In the genomic region with DNA sequence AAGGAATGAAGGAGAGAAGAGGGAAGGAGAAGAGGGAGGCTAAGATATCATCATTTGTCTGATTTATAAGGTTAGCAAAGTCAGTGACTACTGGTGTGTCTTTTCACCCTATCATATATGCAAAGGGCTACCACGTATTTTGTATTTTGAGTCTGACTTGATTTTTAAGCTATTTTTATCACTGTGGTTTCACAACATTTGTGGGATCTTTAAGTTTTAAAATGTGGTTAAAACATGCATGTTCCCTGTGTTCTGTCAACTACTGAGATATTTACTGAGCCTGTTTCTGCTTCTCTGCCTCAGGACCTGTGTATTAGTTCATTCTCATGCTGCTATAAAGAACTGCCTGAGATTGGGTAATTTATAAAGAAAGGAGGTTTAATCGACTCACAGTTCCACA, we compare ENCODE assay signal across 22 cellular contexts. TPM values are rescaled to one million over a fixed set of nuclear protein-coding genes. Genes with fewer than 3 reads are reported as not detected.
A peak's percentile ranks its signal among the peaks of the same experiment; 100 is the strongest.
DNase-seq lines count a peak whose midpoint lies in the region; ATAC-seq, FAIRE-seq and TF ChIP-seq lines count a peak whose summit lies in the region.
"Had no signal": no experiment of that assay in that cellular context is flagged by ENCODE, and none has a peak within 500 bp of the region (broad histone marks: within the 10 kb centered on the region; RNA-seq: fewer than 3 reads in every experiment).

No MANE protein-coding gene starts in this region.

- TF ChIP-seq POLR2A in GM12878 (IDR thresholded peaks at IDR 0.05; ENCODE audit: low read depth, low read length) = no peak

- CTCF ChIA-PET in GM12878 (lab: Yijun Ruan, JAX) = interaction anchor here (1.0 to 4.0 kb wide), 7 partner anchors 8 to 172 kb away, joined by 3 to 17 read pairs (median 4); a partner anchor contains a TSS

- SMC1A ChIA-PET in GM12878 (lab: Charles Lee; ENCODE audit: uncharacterized antibody, unreplicated experiment) = interaction anchor here (1.0 to 4.4 kb wide), 6 partner anchors 8 to 42 kb away, joined by 3 to 23 read pairs (median 4); a partner anchor contains a TSS

- no peaks in the 10 kb centered on the region for H3K9me3 ChIP-seq in GM12878 (replicated peaks; ENCODE audit: control insufficient read depth, insufficient read depth, low read length)
- no peaks in the 10 kb centered on the region for H3K9me3 ChIP-seq in lower lobe of right lung
- no peaks in the 10 kb centered on the region for H3K9me3 ChIP-seq in right cardiac atrium (ENCODE audit: control insufficient read depth, low read length)
- H3K9me3 ChIP-seq: sigmoid colon, thoracic aorta had no signal

- POLR2A ChIA-PET in GM12878 (lab: Charles Lee) = no interaction called here

- 2% methylated on average over 2 of the region's 2 CpGs for WGBS in GM12878 (ENCODE audit: insufficient coverage, insufficient replicate concordance, low lambda C conversion rate, missing lambda C conversion rate)
- WGBS in right cardiac atrium = 71% methylated on average over 2 of the region's 2 CpGs

- no peaks in the 10 kb centered on the region for H3K4me1 ChIP-seq in GM12878 (ENCODE audit: control insufficient read depth, insufficient read depth, low read length)
- H3K4me1 ChIP-seq in lower lobe of right lung = no peaks in the 10 kb centered on the region
- no peaks in the 10 kb centered on the region for H3K4me1 ChIP-seq in right cardiac atrium (ENCODE audit: control insufficient read depth, insufficient read depth, low read length)
- H3K4me1 ChIP-seq: sigmoid colon had no signal

- TF ChIP-seq CTCF in GM12878 (IDR thresholded peaks at IDR 0.05 in 2 of 3, conservative IDR thresholded peaks at IDR 0.05 in 1 of 3; ENCODE audit: control insufficient read depth in 2 of 3, extremely low read depth in 1 of 3, insufficient read depth in 1 of 3, low read depth in 3 of 3, low read length in 3 of 3) (no peak), lower lobe of right lung (IDR thresholded peaks at IDR 0.05) (no peak)

- H3K27me3 ChIP-seq in GM12878 (replicated peaks in 1 of 2; ENCODE audit: control insufficient read depth in 2 of 2, insufficient read depth in 2 of 2, low read length in 1 of 2) = no peaks in the 10 kb centered on the region
- no peaks in the 10 kb centered on the region for H3K27me3 ChIP-seq in lower lobe of right lung (ENCODE audit: low read depth)
- H3K27me3 ChIP-seq in right cardiac atrium (ENCODE audit: control insufficient read depth, insufficient read depth) = no peaks in the 10 kb centered on the region
- H3K27me3 ChIP-seq: sigmoid colon had no signal

- H3K27ac ChIP-seq in GM12878 (ENCODE audit: control insufficient read depth, insufficient read depth) (no peak overlapping the region), lower lobe of right lung (no peak overlapping the region), right cardiac atrium (ENCODE audit: low read length) (no peak overlapping the region)
- H3K27ac ChIP-seq: HL-60, sigmoid colon, thoracic aorta had no signal

- H3K36me3 ChIP-seq in GM12878 (ENCODE audit: control insufficient read depth in 2 of 2, insufficient read depth in 2 of 2, low read length in 1 of 2) = no peaks in the 10 kb centered on the region
- H3K36me3 ChIP-seq in lower lobe of right lung = no peaks in the 10 kb centered on the region
- H3K36me3 ChIP-seq: sigmoid colon, thoracic aorta had no signal

- H2AFZ ChIP-seq in GM12878 (ENCODE audit: control insufficient read depth, low read depth, low read length) = no peak overlapping the region

- BruUV-seq in GM12878 (replicated peaks; lab: Mats Ljungman, UMichigan) = no TSS peak

- ATAC-seq in GM18502 (IDR thresholded peaks at IDR 0.05; ENCODE audit: poor library complexity, unreplicated experiment) (peak; percentile 53), GM19351 (IDR thresholded peaks at IDR 0.05; ENCODE audit: unreplicated experiment) (peak; percentile 73), HG03175 (IDR thresholded peaks at IDR 0.05; ENCODE audit: unreplicated experiment) (peak; percentile 77), GM12878 (peak; percentile 69), lower lobe of right lung (no peak), right cardiac atrium (no peak)

- no peaks in the 10 kb centered on the region for H3K79me2 ChIP-seq in GM12878 (ENCODE audit: control insufficient read depth, insufficient read depth, low read length)

- no peak overlapping the region for H3K9ac ChIP-seq in GM12878 (ENCODE audit: control insufficient read depth, insufficient read depth, low read length)

- H4K20me1 ChIP-seq in GM12878 (ENCODE audit: control insufficient read depth, insufficient read depth) = no peaks in the 10 kb centered on the region

- FAIRE-seq in GM12878 (lab: Jason Lieb, UNC) = no peak

- no peak overlapping the region for H3K4me2 ChIP-seq in GM12878 (ENCODE audit: control insufficient read depth, insufficient read depth)

- intact Hi-C loops in GM12878 (cut with micrococcal nuclease; ENCODE audit: unreplicated experiment) (loop anchor here (2.0 kb wide), 1 partner anchor 13 kb away; no protein-coding TSS in a partner anchor), lower lobe of right lung (cut with DNase I) (no loop called here), right cardiac atrium (cut with DNase I) (no loop called here)

- DNase-seq in GM12878 (ENCODE audit: low read depth, low spot score) (no peak), lower lobe of right lung (no peak), COR-L47 (lab: John Stamatoyannopoulos, UW) (no peak), NCI-H1417 treated with DMSO at 0.1 percent for 48 hours (lab: John Stamatoyannopoulos, UW) (no peak), right cardiac atrium (no peak)
- DNase-seq: amniotic stem cell; central memory CD4-positive, alpha-beta T cell; GF-D8; H7; left colon; NCI-H1092 treated with DMSO at 0.1 percent for 48 hours; NCI-H774; nucleus accumbens; RPMI8226; sigmoid colon; SW 1271 had no signal

- no peak overlapping the region for H3K4me3 ChIP-seq in GM12878
- H3K4me3 ChIP-seq in lower lobe of right lung = no peak overlapping the region
- H3K4me3 ChIP-seq in right cardiac atrium (ENCODE audit: low read length) = no peak overlapping the region
- H3K4me3 ChIP-seq: sigmoid colon, thoracic aorta had no signal

- RAD21 ChIA-PET in GM12878 (lab: Charles Lee; ENCODE audit: unreplicated experiment) = interaction anchor here (0.9 to 1.4 kb wide), 2 partner anchors 23 to 74 kb away, joined by 3 to 4 read pairs; a partner anchor contains a TSS

- TF ChIP-seq RAD21 in GM12878 (IDR thresholded peaks at IDR 0.05; ENCODE audit: insufficient read depth, low read depth, low read length) = no peak

- in situ Hi-C loops in GM12878 (cut with MboI) = no loop called here

- TF ChIP-seq EP300 in GM12878 (IDR thresholded peaks at IDR 0.05; ENCODE audit: borderline replicate concordance in 1 of 2, control insufficient read depth in 1 of 2, low read depth in 2 of 2, low read length in 2 of 2) = no peak

TF ChIP-seq in GM12878, 131 proteins besides CTCF, POLR2A, EP300 and RAD21 (continues in another document):
- TF ChIP-seq, protein P1, sequence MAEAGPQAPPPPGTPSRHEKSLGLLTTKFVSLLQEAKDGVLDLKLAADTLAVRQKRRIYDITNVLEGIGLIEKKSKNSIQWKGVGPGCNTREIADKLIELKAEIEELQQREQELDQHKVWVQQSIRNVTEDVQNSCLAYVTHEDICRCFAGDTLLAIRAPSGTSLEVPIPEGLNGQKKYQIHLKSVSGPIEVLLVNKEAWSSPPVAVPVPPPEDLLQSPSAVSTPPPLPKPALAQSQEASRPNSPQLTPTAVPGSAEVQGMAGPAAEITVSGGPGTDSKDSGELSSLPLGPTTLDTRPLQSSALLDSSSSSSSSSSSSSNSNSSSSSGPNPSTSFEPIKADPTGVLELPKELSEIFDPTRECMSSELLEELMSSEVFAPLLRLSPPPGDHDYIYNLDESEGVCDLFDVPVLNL (IDR thresholded peaks at IDR 0.05; ENCODE audit: low read depth, low read length) = no peak
- no peak for TF ChIP-seq ZNF207 (IDR thresholded peaks at IDR 0.05; ENCODE audit: borderline replicate concordance)
- TF ChIP-seq ESRRA (IDR thresholded peaks at IDR 0.05; ENCODE audit: low read length) = no peak
- no peak for TF ChIP-seq SRF (IDR thresholded peaks at IDR 0.05; ENCODE audit: low read depth in 2 of 2, low read length in 2 of 2)
- TF ChIP-seq, protein P2, sequence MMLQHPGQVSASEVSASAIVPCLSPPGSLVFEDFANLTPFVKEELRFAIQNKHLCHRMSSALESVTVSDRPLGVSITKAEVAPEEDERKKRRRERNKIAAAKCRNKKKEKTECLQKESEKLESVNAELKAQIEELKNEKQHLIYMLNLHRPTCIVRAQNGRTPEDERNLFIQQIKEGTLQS (IDR thresholded peaks at IDR 0.05; ENCODE audit: borderline replicate concordance, extremely low read depth, low read depth, low read length) = no peak
- TF ChIP-seq FOXK2 (IDR thresholded peaks at IDR 0.05) = no peak
- TF ChIP-seq RELA (IDR thresholded peaks at IDR 0.05; ENCODE audit: borderline replicate concordance, partially characterized antibody) = no peak
- TF ChIP-seq KDM1A (IDR thresholded peaks at IDR 0.05; ENCODE audit: borderline replicate concordance) = no peak
- TF ChIP-seq NR2C2 (IDR thresholded peaks at IDR 0.05; ENCODE audit: borderline replicate concordance, control insufficient read depth, insufficient read length, low read depth) = no peak
- no peak for TF ChIP-seq NFIC (IDR thresholded peaks at IDR 0.05; ENCODE audit: low read depth, low read length)

RNA-seq across cellular contexts. Expression of a gene that starts 22.5 kb away (rescaled TPM):
- 0.44 and 0.96 TPM in 2 replicates for total RNA-seq in GM12878 (2013; cell fraction: nucleolus; rRNA removed)
- total RNA-seq in GM12878 (2014; rRNA removed) = 1.0 and 1.2 TPM in 2 replicates
- 0.74 and 1.2 TPM in 2 replicates for total RNA-seq in GM12878 (2014; rRNA removed; fragmentation: Illumina TruSeq; extraction: Trizol)
- 1.1 and 1.8 TPM in 2 replicates for total RNA-seq in GM12878 (2021)
- polyA plus RNA-seq in GM12878 (2011; ENCODE audit: low read depth) = not detected
- 30.6 and 41.8 TPM in 2 replicates for polyA plus RNA-seq in GM12878 (2011; rRNA removed)
- 5.7 and 8.4 TPM in 2 replicates for polyA plus RNA-seq in GM12878 (2011; cell fraction: cytosol; rRNA removed)
- 11.3 and 20.4 TPM in 2 replicates for polyA plus RNA-seq in GM12878 (2011; cell fraction: nucleus; rRNA removed)
- polyA plus RNA-seq in GM12878 (2012) = not detected in 2 replicates
- polyA plus RNA-seq in GM12878 (2014; fragmentation: Illumina TruSeq; extraction: Trizol) = 0.66 and 0.86 TPM in 2 replicates
- 1 to 10 TPM in 1 of 2 experiments, under 1 TPM in 1; 0.60 to 1.3 TPM for polyA plus RNA-seq in GM12878 (2014; fragmentation: Nextera tagmentation; extraction: Ambion mirVana)
- polyA plus RNA-seq in GM12878 (2014; rRNA removed) = 0.30 and 0.81 TPM in 2 replicates
- under 1 TPM; 0.19 to 0.64 TPM for polyA plus RNA-seq in GM12878 (2016; fragmentation: Nextera tagmentation; extraction: Ambion mirVana)
- polyA minus RNA-seq in GM12878 (2011; rRNA and poly(A)+ RNA removed) = 8.6 and 10.7 TPM in 2 replicates
- 3.7 and 5.3 TPM in 2 replicates for polyA minus RNA-seq in GM12878 (2011; cell fraction: cytosol; rRNA and poly(A)+ RNA removed)
- 9.7 and 9.8 TPM in 2 replicates for polyA minus RNA-seq in GM12878 (2011; cell fraction: nucleus; rRNA and poly(A)+ RNA removed)
- not detected for total RNA-seq in lower lobe of right lung
- under 1 TPM in 2 of 4 donors, not detected in 2; 0.09 to 0.12 TPM for total RNA-seq in right cardiac atrium
- 0.45 TPM for polyA plus RNA-seq in right cardiac atrium
- total RNA-seq: fibroblast of villous mesenchyme, sigmoid colon, thoracic aorta had no signal

Comparison
In these comparisons a context has a peak if more than half of its experiments do, and no peak if none do; other contexts are left out.
1. ATAC-seq: peak in GM18502 (single experiment), GM19351 (single experiment), HG03175 (single experiment) and GM12878 (single experiment); none in lower lobe of right lung (0 of 2) and right cardiac atrium (0 of 2).